1 cellular context compared by ENCODE assay signal in genomic region chr19:8832132-8833021, GRCh38.
TF ChIP-seq lines count a peak whose summit lies in the region.

MBD3L1 (plus strand) TSS chr19:8832377; CDS start chr19:8842679, 10,302 bp downstream.
ZNF558 (minus strand) TSS chr19:8832304; CDS start chr19:8822659, 9,645 bp downstream.

TF ChIP-seq in HepG2, 621 proteins besides CTCF, POLR2A, EP300 and RAD21 (continued from another document and continues in another):
- TF ChIP-seq, protein P1, sequence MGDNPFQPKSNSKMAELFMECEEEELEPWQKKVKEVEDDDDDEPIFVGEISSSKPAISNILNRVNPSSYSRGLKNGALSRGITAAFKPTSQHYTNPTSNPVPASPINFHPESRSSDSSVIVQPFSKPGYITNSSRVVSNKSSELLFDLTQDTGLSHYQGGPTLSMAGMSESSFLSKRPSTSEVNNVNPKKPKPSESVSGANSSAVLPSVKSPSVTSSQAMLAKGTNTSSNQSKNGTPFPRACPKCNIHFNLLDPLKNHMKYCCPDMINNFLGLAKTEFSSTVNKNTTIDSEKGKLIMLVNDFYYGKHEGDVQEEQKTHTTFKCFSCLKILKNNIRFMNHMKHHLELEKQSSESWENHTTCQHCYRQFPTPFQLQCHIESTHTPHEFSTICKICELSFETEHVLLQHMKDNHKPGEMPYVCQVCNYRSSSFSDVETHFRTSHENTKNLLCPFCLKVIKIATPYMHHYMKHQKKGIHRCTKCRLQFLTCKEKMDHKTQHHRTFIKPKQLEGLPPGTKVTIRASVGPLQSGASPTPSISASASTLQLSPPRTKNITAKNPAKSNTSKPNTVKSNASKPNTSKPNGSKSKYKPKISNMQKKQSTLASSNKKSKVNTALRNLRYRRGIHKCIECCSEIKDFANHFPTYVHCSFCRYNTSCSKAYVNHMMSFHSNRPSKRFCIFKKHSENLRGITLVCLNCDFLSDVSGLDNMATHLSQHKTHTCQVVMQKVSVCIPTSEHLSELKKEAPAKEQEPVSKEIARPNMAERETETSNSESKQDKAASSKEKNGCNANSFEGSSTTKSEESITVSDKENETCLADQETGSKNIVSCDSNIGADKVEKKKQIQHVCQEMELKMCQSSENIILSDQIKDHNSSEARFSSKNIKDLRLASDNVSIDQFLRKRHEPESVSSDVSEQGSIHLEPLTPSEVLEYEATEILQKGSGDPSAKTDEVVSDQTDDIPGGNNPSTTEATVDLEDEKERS (CRISPR knock-in tag; IDR thresholded peaks at IDR 0.05), result no peak
- TF ChIP-seq CERS6 (CRISPR knock-in tag; IDR thresholded peaks at IDR 0.05) (no peak), MAZ (IDR thresholded peaks at IDR 0.05; ENCODE audit: borderline replicate concordance, low read depth, low read length) (no peak), MAZ (CRISPR knock-in tag; IDR thresholded peaks at IDR 0.05; ENCODE audit: low read depth) (peak; percentile 59; the same call in 1 of the 2 replicates), ZNF766 (CRISPR knock-in tag; IDR thresholded peaks at IDR 0.05; ENCODE audit: borderline replicate concordance) (no peak), MZF1 (CRISPR knock-in tag; IDR thresholded peaks at IDR 0.05; ENCODE audit: borderline replicate concordance) (no peak), SMAD1 (CRISPR knock-in tag; IDR thresholded peaks at IDR 0.05; ENCODE audit: borderline replicate concordance, low read depth) (no peak), FOXK2 (IDR thresholded peaks at IDR 0.05) (no peak), KAT2B (IDR thresholded peaks at IDR 0.05; ENCODE audit: borderline replicate concordance, low read depth, low read length) (no peak), ZMYM2 (CRISPR knock-in tag; IDR thresholded peaks at IDR 0.05) (no peak), SP2 (CRISPR knock-in tag; IDR thresholded peaks at IDR 0.05) (peak; percentile 74), SMAD3 (CRISPR knock-in tag; IDR thresholded peaks at IDR 0.05) (no peak), ZNF17 (CRISPR knock-in tag; IDR thresholded peaks at IDR 0.05) (no peak), DRAP1 (CRISPR knock-in tag; IDR thresholded peaks at IDR 0.05) (no peak), MTF2 (CRISPR knock-in tag; IDR thresholded peaks at IDR 0.05; ENCODE audit: borderline replicate concordance) (no peak), ZNF768 (CRISPR knock-in tag; IDR thresholded peaks at IDR 0.05) (peak; percentile 12; the same call in 1 of the 2 replicates), PRMT3 (CRISPR knock-in tag; IDR thresholded peaks at IDR 0.05; ENCODE audit: borderline replicate concordance, low read depth) (no peak), HDAC1 (CRISPR knock-in tag; IDR thresholded peaks at IDR 0.05) (peak; percentile 79), TOPORS (CRISPR knock-in tag; IDR thresholded peaks at IDR 0.05) (0 out of 2 replicates have a peak, but pooled peaks have one; percentile 15), GATAD2A (CRISPR knock-in tag; IDR thresholded peaks at IDR 0.05) (no peak), HBP1 (CRISPR knock-in tag; IDR thresholded peaks at IDR 0.05; ENCODE audit: low read depth) (no peak), POLR2AphosphoS5 (IDR thresholded peaks at IDR 0.05; ENCODE audit: low read depth, low read length) (peak; percentile 61), RORA (CRISPR knock-in tag; IDR thresholded peaks at IDR 0.05) (no peak), ZNF883 (CRISPR knock-in tag; IDR thresholded peaks at IDR 0.05; ENCODE audit: not compliant biosample characterization) (peak; percentile 49), TIGD3 (CRISPR knock-in tag; IDR thresholded peaks at IDR 0.05; ENCODE audit: borderline replicate concordance) (no peak), NR2C2 (CRISPR knock-in tag; IDR thresholded peaks at IDR 0.05; ENCODE audit: borderline replicate concordance) (peak; percentile 77), ELF1 (CRISPR knock-in tag; IDR thresholded peaks at IDR 0.05) (peak; percentile 80), SP1 (IDR thresholded peaks at IDR 0.05) (no peak), SP1 (CRISPR knock-in tag; IDR thresholded peaks at IDR 0.05) (peak; percentile 85), KAT8 (CRISPR knock-in tag; IDR thresholded peaks at IDR 0.05) (peak; percentile 75), NONO (IDR thresholded peaks at IDR 0.05) (no peak), NONO (CRISPR knock-in tag; conservative IDR thresholded peaks at IDR 0.05) (peak; percentile 58; the same call in 1 of the 2 replicates), TP53 (CRISPR knock-in tag; conservative IDR thresholded peaks at IDR 0.05) (no peak), BCL6 (CRISPR knock-in tag; IDR thresholded peaks at IDR 0.05) (no peak), ZNF234 (CRISPR knock-in tag; conservative IDR thresholded peaks at IDR 0.05) (no peak), HOXA5 (CRISPR knock-in tag; IDR thresholded peaks at IDR 0.05) (no peak), ZNF329 (CRISPR knock-in tag; IDR thresholded peaks at IDR 0.05; ENCODE audit: low read depth) (0 out of 2 replicates have a peak, but pooled peaks have one; percentile 35), ZSCAN31 (CRISPR knock-in tag; IDR thresholded peaks at IDR 0.05; ENCODE audit: low read depth) (no peak)
- TF ChIP-seq, protein P2, sequence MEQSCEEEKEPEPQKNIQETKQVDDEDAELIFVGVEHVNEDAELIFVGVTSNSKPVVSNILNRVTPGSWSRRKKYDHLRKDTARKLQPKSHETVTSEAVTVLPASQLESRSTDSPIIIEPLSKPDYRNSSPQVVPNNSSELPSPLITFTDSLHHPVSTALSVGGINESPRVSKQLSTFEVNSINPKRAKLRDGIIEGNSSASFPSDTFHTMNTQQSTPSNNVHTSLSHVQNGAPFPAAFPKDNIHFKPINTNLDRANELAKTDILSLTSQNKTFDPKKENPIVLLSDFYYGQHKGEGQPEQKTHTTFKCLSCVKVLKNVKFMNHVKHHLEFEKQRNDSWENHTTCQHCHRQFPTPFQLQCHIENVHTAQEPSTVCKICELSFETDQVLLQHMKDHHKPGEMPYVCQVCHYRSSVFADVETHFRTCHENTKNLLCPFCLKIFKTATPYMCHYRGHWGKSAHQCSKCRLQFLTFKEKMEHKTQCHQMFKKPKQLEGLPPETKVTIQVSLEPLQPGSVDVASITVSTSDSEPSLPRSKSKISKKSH (CRISPR knock-in tag; IDR thresholded peaks at IDR 0.05; ENCODE audit: borderline replicate concordance), result no peak
- TF ChIP-seq, protein P3, sequence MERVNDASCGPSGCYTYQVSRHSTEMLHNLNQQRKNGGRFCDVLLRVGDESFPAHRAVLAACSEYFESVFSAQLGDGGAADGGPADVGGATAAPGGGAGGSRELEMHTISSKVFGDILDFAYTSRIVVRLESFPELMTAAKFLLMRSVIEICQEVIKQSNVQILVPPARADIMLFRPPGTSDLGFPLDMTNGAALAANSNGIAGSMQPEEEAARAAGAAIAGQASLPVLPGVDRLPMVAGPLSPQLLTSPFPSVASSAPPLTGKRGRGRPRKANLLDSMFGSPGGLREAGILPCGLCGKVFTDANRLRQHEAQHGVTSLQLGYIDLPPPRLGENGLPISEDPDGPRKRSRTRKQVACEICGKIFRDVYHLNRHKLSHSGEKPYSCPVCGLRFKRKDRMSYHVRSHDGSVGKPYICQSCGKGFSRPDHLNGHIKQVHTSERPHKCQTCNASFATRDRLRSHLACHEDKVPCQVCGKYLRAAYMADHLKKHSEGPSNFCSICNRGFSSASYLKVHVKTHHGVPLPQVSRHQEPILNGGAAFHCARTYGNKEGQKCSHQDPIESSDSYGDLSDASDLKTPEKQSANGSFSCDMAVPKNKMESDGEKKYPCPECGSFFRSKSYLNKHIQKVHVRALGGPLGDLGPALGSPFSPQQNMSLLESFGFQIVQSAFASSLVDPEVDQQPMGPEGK (CRISPR knock-in tag; IDR thresholded peaks at IDR 0.05), result peak; percentile 66
- TF ChIP-seq, protein P4, sequence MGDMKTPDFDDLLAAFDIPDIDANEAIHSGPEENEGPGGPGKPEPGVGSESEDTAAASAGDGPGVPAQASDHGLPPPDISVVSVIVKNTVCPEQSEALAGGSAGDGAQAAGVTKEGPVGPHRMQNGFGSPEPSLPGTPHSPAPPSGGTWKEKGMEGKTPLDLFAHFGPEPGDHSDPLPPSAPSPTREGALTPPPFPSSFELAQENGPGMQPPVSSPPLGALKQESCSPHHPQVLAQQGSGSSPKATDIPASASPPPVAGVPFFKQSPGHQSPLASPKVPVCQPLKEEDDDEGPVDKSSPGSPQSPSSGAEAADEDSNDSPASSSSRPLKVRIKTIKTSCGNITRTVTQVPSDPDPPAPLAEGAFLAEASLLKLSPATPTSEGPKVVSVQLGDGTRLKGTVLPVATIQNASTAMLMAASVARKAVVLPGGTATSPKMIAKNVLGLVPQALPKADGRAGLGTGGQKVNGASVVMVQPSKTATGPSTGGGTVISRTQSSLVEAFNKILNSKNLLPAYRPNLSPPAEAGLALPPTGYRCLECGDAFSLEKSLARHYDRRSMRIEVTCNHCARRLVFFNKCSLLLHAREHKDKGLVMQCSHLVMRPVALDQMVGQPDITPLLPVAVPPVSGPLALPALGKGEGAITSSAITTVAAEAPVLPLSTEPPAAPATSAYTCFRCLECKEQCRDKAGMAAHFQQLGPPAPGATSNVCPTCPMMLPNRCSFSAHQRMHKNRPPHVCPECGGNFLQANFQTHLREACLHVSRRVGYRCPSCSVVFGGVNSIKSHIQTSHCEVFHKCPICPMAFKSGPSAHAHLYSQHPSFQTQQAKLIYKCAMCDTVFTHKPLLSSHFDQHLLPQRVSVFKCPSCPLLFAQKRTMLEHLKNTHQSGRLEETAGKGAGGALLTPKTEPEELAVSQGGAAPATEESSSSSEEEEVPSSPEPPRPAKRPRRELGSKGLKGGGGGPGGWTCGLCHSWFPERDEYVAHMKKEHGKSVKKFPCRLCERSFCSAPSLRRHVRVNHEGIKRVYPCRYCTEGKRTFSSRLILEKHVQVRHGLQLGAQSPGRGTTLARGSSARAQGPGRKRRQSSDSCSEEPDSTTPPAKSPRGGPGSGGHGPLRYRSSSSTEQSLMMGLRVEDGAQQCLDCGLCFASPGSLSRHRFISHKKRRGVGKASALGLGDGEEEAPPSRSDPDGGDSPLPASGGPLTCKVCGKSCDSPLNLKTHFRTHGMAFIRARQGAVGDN (CRISPR knock-in tag; IDR thresholded peaks at IDR 0.05), result peak; percentile 75
- TF ChIP-seq, protein P5, sequence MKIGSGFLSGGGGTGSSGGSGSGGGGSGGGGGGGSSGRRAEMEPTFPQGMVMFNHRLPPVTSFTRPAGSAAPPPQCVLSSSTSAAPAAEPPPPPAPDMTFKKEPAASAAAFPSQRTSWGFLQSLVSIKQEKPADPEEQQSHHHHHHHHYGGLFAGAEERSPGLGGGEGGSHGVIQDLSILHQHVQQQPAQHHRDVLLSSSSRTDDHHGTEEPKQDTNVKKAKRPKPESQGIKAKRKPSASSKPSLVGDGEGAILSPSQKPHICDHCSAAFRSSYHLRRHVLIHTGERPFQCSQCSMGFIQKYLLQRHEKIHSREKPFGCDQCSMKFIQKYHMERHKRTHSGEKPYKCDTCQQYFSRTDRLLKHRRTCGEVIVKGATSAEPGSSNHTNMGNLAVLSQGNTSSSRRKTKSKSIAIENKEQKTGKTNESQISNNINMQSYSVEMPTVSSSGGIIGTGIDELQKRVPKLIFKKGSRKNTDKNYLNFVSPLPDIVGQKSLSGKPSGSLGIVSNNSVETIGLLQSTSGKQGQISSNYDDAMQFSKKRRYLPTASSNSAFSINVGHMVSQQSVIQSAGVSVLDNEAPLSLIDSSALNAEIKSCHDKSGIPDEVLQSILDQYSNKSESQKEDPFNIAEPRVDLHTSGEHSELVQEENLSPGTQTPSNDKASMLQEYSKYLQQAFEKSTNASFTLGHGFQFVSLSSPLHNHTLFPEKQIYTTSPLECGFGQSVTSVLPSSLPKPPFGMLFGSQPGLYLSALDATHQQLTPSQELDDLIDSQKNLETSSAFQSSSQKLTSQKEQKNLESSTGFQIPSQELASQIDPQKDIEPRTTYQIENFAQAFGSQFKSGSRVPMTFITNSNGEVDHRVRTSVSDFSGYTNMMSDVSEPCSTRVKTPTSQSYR (CRISPR knock-in tag; IDR thresholded peaks at IDR 0.05; ENCODE audit: borderline replicate concordance), result peak; percentile 12; the same call in 1 of the 2 replicates
- TF ChIP-seq, protein P6, sequence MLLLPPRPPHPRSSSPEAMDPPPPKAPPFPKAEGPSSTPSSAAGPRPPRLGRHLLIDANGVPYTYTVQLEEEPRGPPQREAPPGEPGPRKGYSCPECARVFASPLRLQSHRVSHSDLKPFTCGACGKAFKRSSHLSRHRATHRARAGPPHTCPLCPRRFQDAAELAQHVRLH (CRISPR knock-in tag; IDR thresholded peaks at IDR 0.05; ENCODE audit: borderline replicate concordance, low read depth), result no peak
- TF ChIP-seq, protein P7, sequence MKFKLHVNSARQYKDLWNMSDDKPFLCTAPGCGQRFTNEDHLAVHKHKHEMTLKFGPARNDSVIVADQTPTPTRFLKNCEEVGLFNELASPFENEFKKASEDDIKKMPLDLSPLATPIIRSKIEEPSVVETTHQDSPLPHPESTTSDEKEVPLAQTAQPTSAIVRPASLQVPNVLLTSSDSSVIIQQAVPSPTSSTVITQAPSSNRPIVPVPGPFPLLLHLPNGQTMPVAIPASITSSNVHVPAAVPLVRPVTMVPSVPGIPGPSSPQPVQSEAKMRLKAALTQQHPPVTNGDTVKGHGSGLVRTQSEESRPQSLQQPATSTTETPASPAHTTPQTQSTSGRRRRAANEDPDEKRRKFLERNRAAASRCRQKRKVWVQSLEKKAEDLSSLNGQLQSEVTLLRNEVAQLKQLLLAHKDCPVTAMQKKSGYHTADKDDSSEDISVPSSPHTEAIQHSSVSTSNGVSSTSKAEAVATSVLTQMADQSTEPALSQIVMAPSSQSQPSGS (CRISPR knock-in tag; IDR thresholded peaks at IDR 0.05), result no peak
